8 cellular contexts compared by ENCODE assay signal in the genomic region with DNA sequence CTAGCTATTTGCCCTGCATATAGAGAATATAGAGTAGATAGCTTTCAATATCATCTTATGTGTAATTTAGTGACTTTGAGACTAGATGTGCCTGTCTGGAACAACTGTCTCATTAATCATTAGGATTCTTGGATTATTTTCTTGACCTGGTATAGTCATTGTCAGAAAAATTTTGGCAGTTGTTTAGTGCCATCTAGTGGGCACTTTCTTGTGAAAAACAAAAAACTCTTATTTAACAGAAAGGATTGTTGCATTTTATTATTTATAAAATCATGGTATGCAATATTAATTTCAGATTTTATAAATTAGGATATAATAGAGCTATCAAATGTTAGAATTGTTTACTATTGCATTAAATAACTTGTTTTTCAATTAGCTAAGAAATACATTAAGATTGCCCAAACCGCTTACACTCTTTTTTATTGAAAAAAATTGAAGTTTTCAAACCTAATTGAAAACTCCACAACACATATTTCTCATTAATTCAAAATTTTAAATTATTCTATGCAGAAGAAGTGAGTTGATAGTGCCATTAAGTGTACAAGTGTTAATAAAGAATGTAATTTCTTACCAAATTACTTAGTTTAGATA.
DNase-seq lines count a peak whose midpoint lies in the region; ATAC-seq and TF ChIP-seq lines count a peak whose summit lies in the region.

No MANE protein-coding gene starts in this region.

- no peaks in the 10 kb centered on the region for H3K36me3 Mint-ChIP-seq in nephron (ENCODE audit: low read depth)
- no peaks in the 10 kb centered on the region for H3K36me3 Mint-ChIP-seq in activated naive CD8-positive, alpha-beta T cell treated with anti-CD3 and anti-CD28 coated beads, Interleukin-2, amount 50 U/mL, for 24 hours (ENCODE audit: low read depth)

- H3K4me3 ChIP-seq in right atrium auricular region (no peak overlapping the region), coronary artery (no peak overlapping the region)

- TF ChIP-seq CTCF in right atrium auricular region (IDR thresholded peaks at IDR 0.05): peak; percentile 29 to 69
- peak; percentile 11 for TF ChIP-seq CTCF in coronary artery (IDR thresholded peaks at IDR 0.05)
- TF ChIP-seq CTCF in nephron (IDR thresholded peaks at IDR 0.05; ENCODE audit: unreplicated experiment in 3 of 3): peak; percentile 57 to 78 (median 66)

- H3K27ac ChIP-seq in right atrium auricular region (no peak overlapping the region), coronary artery (no peak overlapping the region)

- no peaks in the 10 kb centered on the region for H3K4me1 Mint-ChIP-seq in nephron
- no peaks in the 10 kb centered on the region for H3K4me1 Mint-ChIP-seq in activated naive CD8-positive, alpha-beta T cell treated with anti-CD3 and anti-CD28 coated beads, Interleukin-2, amount 50 U/mL, for 24 hours

- H3K4me1 ChIP-seq in right atrium auricular region: no peaks in the 10 kb centered on the region

- no peaks in the 10 kb centered on the region for H3K27me3 Mint-ChIP-seq in nephron (ENCODE audit: low read depth)
- no peaks in the 10 kb centered on the region for H3K27me3 Mint-ChIP-seq in activated naive CD8-positive, alpha-beta T cell treated with anti-CD3 and anti-CD28 coated beads, Interleukin-2, amount 50 U/mL, for 24 hours

- H3K27me3 ChIP-seq in right atrium auricular region: no peaks in the 10 kb centered on the region

- H3K9me3 ChIP-seq in right atrium auricular region: peaks cover 0 to 4% of the 10 kb centered on the region in 2 donors

- ATAC-seq in left cardiac atrium (no peak), GM18867 (IDR thresholded peaks at IDR 0.05; ENCODE audit: unreplicated experiment) (no peak), HG02588 (IDR thresholded peaks at IDR 0.05; ENCODE audit: unreplicated experiment) (no peak)
- ATAC-seq in activated naive CD8-positive, alpha-beta T cell treated with anti-CD3 and anti-CD28 coated beads, Interleukin-2, amount 50 U/mL, for 24 hours: no peak

- DNase-seq in right atrium auricular region (ENCODE audit: low spot score) (no peak), left cardiac atrium (no peak), NCI-H2227 treated with DMSO at 0.1 percent for 48 hours (lab: John Stamatoyannopoulos, UW) (peak; percentile 56), coronary artery (ENCODE audit: low spot score) (no peak)
- no peak for DNase-seq in activated naive CD8-positive, alpha-beta T cell treated with anti-CD3 and anti-CD28 coated beads, Interleukin-2, amount 50 U/mL, for 24 hours

- H3K36me3 ChIP-seq in right atrium auricular region: no peaks in the 10 kb centered on the region

- intact Hi-C loops in left cardiac atrium (cut with DNase I): loop anchor here (5.0 to 10.0 kb wide), 3 partner anchors 229 to 313 kb away; no protein-coding TSS in a partner anchor

- peaks cover 18% of the 10 kb centered on the region for H3K9me3 Mint-ChIP-seq in nephron
- no peaks in the 10 kb centered on the region for H3K9me3 Mint-ChIP-seq in activated naive CD8-positive, alpha-beta T cell treated with anti-CD3 and anti-CD28 coated beads, Interleukin-2, amount 50 U/mL, for 24 hours

- H3K27ac Mint-ChIP-seq in nephron: no peak overlapping the region
- H3K27ac Mint-ChIP-seq in activated naive CD8-positive, alpha-beta T cell treated with anti-CD3 and anti-CD28 coated beads, Interleukin-2, amount 50 U/mL, for 24 hours: no peak overlapping the region

- no peak overlapping the region for H3K4me3 Mint-ChIP-seq in nephron
- no peak overlapping the region for H3K4me3 Mint-ChIP-seq in activated naive CD8-positive, alpha-beta T cell treated with anti-CD3 and anti-CD28 coated beads, Interleukin-2, amount 50 U/mL, for 24 hours

Comparison
In these comparisons a context has a peak if more than half of its experiments do, and no peak if none do; other contexts are left out.
1. CTCF ChIP-seq: peak in every context shown above with its lines; median percentile 66 in nephron; 49 in right atrium auricular region; 11 in coronary artery.